In the genomic region with DNA sequence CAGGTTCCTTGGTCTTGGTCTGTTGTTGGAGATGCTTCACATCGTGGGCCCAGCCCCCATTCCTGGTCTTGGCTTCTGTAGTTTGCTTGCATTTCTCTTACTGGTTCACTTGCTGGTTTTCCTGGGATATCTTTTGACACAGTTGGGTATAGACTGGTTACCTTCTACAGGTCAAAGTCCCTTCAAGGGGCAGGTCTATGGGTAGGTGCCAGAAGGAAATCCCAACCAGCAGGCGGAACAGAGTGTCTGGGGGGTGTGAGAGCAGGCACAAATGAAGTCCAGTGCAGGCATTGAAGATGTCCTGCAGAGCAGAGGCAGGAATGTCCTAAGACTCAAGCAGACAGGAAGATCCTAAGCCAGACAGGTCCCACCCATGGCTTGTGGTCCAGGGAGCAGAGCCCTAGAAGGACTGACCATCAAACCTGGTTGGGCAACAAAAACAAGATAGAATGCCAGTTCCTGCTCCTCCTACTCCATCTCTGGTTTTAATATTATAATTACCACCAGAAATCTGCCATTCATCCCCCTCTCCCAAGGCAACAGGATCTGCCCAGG, we compare ENCODE assay signal across 21 cellular contexts. TPM values are rescaled to one million over a fixed set of nuclear protein-coding genes. Genes with fewer than 3 reads are reported as not detected.
"Had no signal": no experiment of that assay in that cellular context is flagged by ENCODE, and none has a peak within 500 bp of the region (broad histone marks: within the 10 kb centered on the region; RNA-seq: fewer than 3 reads in every experiment).

No MANE protein-coding gene starts in this region.

- H3K36me3 ChIP-seq: brain microvascular endothelial cell, heart right ventricle, left lung had no signal

- H3K27me3 ChIP-seq: left lung, testis had no signal

- H3K9me3 ChIP-seq: heart right ventricle, left lung, testis had no signal

- H3K27ac ChIP-seq: brain microvascular endothelial cell, foreskin keratinocyte, heart right ventricle, left lung, testis had no signal

- H3K4me3 ChIP-seq: heart right ventricle, left lung, lung, testis had no signal

- H3K4me1 ChIP-seq: foreskin keratinocyte, left lung, testis had no signal

- ATAC-seq: foreskin keratinocyte; left lung; stimulated activated naive CD8-positive, alpha-beta T cell treated with anti-CD3 and anti-CD28 coated beads, Interleukin-15, Interleukin-2, amounts not matched to agents 100 U/mL and 50 U/mL, for 24 hours had no signal

- DNase-seq: activated CD4-positive, alpha-beta T cell treated with anti-CD3 and anti-CD28 coated beads for 4 hours; activated CD4-positive, alpha-beta T cell treated with anti-CD3 and anti-CD28 coated beads, Interleukin-2, amount 50 U/mL, for 48 hours; activated CD8-positive, alpha-beta memory T cell treated with anti-CD3 and anti-CD28 coated beads for 24 hours; activated effector memory CD4-positive, alpha-beta T cell treated with anti-CD3 and anti-CD28 coated beads, Interleukin-2, amount 50 U/mL, for 16 hours; activated naive CD4-positive, alpha-beta T cell treated with anti-CD3 and anti-CD28 coated beads for 36 hours; activated naive CD8-positive, alpha-beta T cell treated with anti-CD3 and anti-CD28 coated beads for 36 hours; brain microvascular endothelial cell; cortex of kidney; foreskin keratinocyte; kidney glomerular epithelial cell; left lung; mesendoderm; posterior cingulate gyrus; stimulated activated CD4-positive, alpha-beta T cell treated with anti-CD3 and anti-CD28 coated beads, Interleukin-2, amount 100 ng/mL, for 48 hours; stimulated activated naive CD8-positive, alpha-beta T cell treated with anti-CD3 and anti-CD28 coated beads, Interleukin-15, Interleukin-2, amounts not matched to agents 100 U/mL and 50 U/mL, for 24 hours; T-helper 1 cell; testis; trophoblast cell had no signal

RNA-seq across cellular contexts. Expression of a gene that starts 17.7 kb away (rescaled TPM):
- total RNA-seq: activated naive CD4-positive, alpha-beta T cell treated with anti-CD3 and anti-CD28 coated beads for 36 hours; natural killer cell treated with Interleukin-12 subunit alpha and Interleukin-12 subunit beta and Interleukin-15 and Interleukin-18, amount 100 ng/mL, for 72 hours had no signal
